Comparison of ENCODE assay signal across 20 cellular contexts in the genomic region with DNA sequence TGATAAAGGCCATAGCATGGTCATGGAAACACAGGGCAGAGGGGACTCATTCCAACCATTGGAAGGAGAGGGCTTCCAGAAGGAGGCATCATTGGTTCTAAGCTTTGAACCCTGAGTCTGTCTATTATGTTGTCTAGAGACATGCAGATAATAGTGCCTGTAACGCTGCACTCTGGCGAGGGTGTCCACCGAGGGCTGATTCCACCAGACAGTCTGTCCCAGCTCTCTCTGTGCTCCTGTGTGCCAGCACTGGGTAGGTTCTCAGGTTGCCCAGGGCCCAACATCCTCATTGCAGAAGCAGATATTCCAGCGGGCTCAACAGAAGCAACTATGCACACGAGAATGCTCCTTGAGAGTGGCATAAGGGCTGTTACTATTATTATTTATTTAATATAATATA. TPM values are rescaled to one million over a fixed set of nuclear protein-coding genes. Genes with fewer than 3 reads are reported as not detected.
DNase-seq lines count a peak whose midpoint lies in the region; ATAC-seq, FAIRE-seq and TF ChIP-seq lines count a peak whose summit lies in the region.
"Had no signal": no experiment of that assay in that cellular context is flagged by ENCODE, and none has a peak within 500 bp of the region (broad histone marks: within the 10 kb centered on the region; RNA-seq: fewer than 3 reads in every experiment).

No MANE protein-coding gene starts in this region.

- H3K27me3 ChIP-seq in body of pancreas (no peaks in the 10 kb centered on the region), right lobe of liver (no peaks in the 10 kb centered on the region), pancreas (no peaks in the 10 kb centered on the region)
- H3K27me3 ChIP-seq: BLaER1 treated with 17β-estradiol and CSF1 and Interleukin-3, amounts not matched to agents 10 nM and 100 nM had no signal

- H3K27ac ChIP-seq in 22Rv1 (peak overlapping the region; percentile 99), body of pancreas (peak overlapping the region in 3 of 4 donors; percentile 55 to 95 (median 91)), right lobe of liver (peak overlapping the region in 2 of 3 donors; percentile 83 to 99), pancreas (peak overlapping the region in 3 of 4 donors; percentile 82 to 90 (median 88))
- H3K27ac ChIP-seq: BLaER1 treated with 17β-estradiol and CSF1 and Interleukin-3, amounts not matched to agents 10 nM and 100 nM; HL-60 had no signal

- FAIRE-seq in pancreas (lab: Jason Lieb, UNC), result no peak
- FAIRE-seq: GM12892, GM18507, H54 had no signal

- WGBS in body of pancreas, 2 donors, result 80 to 87% methylated on average over 5 of the region's 5 CpGs
- 90% methylated on average over 2 of the region's 5 CpGs for WGBS in right lobe of liver (ENCODE audit: insufficient coverage, low coverage, low lambda C conversion rate, missing lambda C conversion rate)
- 74 to 84% methylated on average over 5 of the region's 5 CpGs for WGBS in pancreas, 2 donors

- H3K9me3 ChIP-seq in body of pancreas, result no peaks in the 10 kb centered on the region
- H3K9me3 ChIP-seq in right lobe of liver, result no peaks in the 10 kb centered on the region
- H3K9me3 ChIP-seq in pancreas, result no peaks in the 10 kb centered on the region
- H3K9me3 ChIP-seq: BLaER1 treated with 17β-estradiol and CSF1 and Interleukin-3, amounts not matched to agents 10 nM and 100 nM had no signal

- intact Hi-C loops in body of pancreas (cut with DNase I), result no loop called here
- intact Hi-C loops in right lobe of liver (cut with DNase I), result no loop called here
- intact Hi-C loops in pancreas (cut with DNase I), result no loop called here

- H3K36me3 ChIP-seq in body of pancreas (replicated peaks in 1 of 2; ENCODE audit: insufficient read depth in 1 of 2, low read depth in 2 of 2) (no peaks in the 10 kb centered on the region), right lobe of liver (no peaks in the 10 kb centered on the region), pancreas (no peaks in the 10 kb centered on the region)
- H3K36me3 ChIP-seq: BLaER1 treated with 17β-estradiol and CSF1 and Interleukin-3, amounts not matched to agents 10 nM and 100 nM had no signal

- TF ChIP-seq POLR2A in body of pancreas (IDR thresholded peaks at IDR 0.05) (no peak), right lobe of liver (IDR thresholded peaks at IDR 0.05) (no peak)

- H3K4me3 ChIP-seq in body of pancreas (no peak overlapping the region), right lobe of liver (no peak overlapping the region), pancreas (no peak overlapping the region)
- H3K4me3 ChIP-seq: BLaER1 treated with 17β-estradiol and CSF1 and Interleukin-3, amounts not matched to agents 10 nM and 100 nM; GM23338 had no signal

- H3K4me1 ChIP-seq in body of pancreas (peaks cover 64% of the 10 kb centered on the region), right lobe of liver (peaks cover 0 to 23% (median 0%) of the 10 kb centered on the region in 4 donors), pancreas (peaks cover 20 to 47% (median 38%) of the 10 kb centered on the region in 3 donors)
- H3K4me1 ChIP-seq: BLaER1 treated with 17β-estradiol and CSF1 and Interleukin-3, amounts not matched to agents 10 nM and 100 nM had no signal

- TF ChIP-seq CTCF in 22Rv1 (IDR thresholded peaks at IDR 0.05), result no peak
- TF ChIP-seq CTCF in body of pancreas (IDR thresholded peaks at IDR 0.05), result no peak
- TF ChIP-seq CTCF in right lobe of liver (IDR thresholded peaks at IDR 0.05), result no peak
- no peak for TF ChIP-seq CTCF in pancreas (IDR thresholded peaks at IDR 0.05)

- ATAC-seq in body of pancreas (no peak), right lobe of liver (no peak), pancreas (no peak), HG02759 (IDR thresholded peaks at IDR 0.05; ENCODE audit: unreplicated experiment) (no peak)
- ATAC-seq: GM23338 had no signal

- no peak for DNase-seq in body of pancreas
- no peak for DNase-seq in right lobe of liver
- no peak for DNase-seq in pancreas
- DNase-seq in putamen (ENCODE audit: low spot score), result no peak
- no peak for DNase-seq in stimulated activated CD8-positive, alpha-beta memory T cell treated with anti-CD3 and anti-CD28 coated beads, Interleukin-4, amount 100 ng/mL, for 48 hours
- DNase-seq in HUDEP-2 (lab: John Stamatoyannopoulos, UW; ENCODE audit: unreplicated experiment in 76 of 76), result no peak
- DNase-seq: CD4-positive, CD25-positive, alpha-beta regulatory T cell; CD8-positive, alpha-beta memory T cell; DMS153; DMS79; GDM1; HCEC 1CT had no signal

RNA-seq across cellular contexts. Expression of gene CLMN, which starts 18.7 kb away (rescaled TPM):
- total RNA-seq in body of pancreas (10 to 100 TPM; 53.7 to 54.7 TPM), right lobe of liver (10 to 100 TPM; 18.4 to 91.8 (median 47.8) TPM), pancreas (10 to 100 TPM; 50.0 to 78.1 (median 68.2) TPM)
- 10 to 100 TPM; 17.4 to 21.3 TPM for polyA plus RNA-seq in pancreas
